Comparison of ENCODE assay signal across 8 cellular contexts in the genomic region with DNA sequence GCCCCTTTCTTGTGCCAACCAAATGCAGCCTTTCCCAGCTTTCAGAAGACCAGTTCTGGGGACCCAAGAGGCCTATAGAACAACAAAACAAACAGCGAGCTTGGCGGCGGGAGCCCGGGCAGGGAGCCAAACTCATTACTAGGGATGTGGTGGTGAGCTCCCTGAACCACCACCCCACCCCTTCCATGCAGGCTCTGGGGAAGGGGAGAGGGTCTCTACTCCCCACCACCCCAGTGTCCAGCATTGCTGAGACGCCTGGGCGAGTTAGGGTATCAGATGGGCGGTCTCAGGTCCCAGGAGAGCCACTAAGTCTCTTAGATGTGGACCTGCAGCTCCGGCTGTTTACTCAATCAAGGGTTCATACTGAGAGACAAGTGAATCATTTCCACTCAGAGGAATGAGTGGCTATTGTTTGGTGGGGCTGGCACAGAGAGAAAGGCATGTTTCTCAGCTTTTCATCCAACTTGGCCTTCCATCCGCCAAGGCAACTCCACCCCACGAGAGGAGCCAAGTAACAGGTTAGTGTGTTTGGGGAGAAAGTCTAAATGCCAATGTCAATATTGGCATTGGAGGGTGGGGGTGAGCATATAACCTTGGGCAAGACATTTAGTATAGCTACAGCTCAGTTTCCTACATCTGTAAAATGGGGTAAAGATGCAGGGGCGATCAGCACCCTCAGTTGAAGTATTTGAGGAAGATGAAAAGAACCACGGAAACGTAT. TPM values are rescaled to one million over a fixed set of nuclear protein-coding genes. Genes with fewer than 3 reads are reported as not detected.
DNase-seq lines count a peak whose midpoint lies in the region; ATAC-seq and TF ChIP-seq lines count a peak whose summit lies in the region.

No MANE protein-coding gene starts in this region.

- no peak for TF ChIP-seq CTCF in tibial nerve (IDR thresholded peaks at IDR 0.05)

- H3K27ac ChIP-seq in tibial nerve = peak overlapping the region in 3 of 4 donors; percentile 24 to 80 (median 55)

- peaks cover 0 to 3% (median 0%) of the 10 kb centered on the region in 3 donors for H3K36me3 ChIP-seq in tibial nerve

- H3K4me1 ChIP-seq in tibial nerve = peaks cover 0 to 67% (median 36%) of the 10 kb centered on the region in 4 donors

- no peaks in the 10 kb centered on the region for H3K9me3 ChIP-seq in tibial nerve

- 38 to 43% methylated on average over 9 to 13 of the region's 13 CpGs for WGBS in tibial nerve, 2 donors

- TF ChIP-seq EP300 in tibial nerve (IDR thresholded peaks at IDR 0.05) = peak in 1 of 2 donors; percentile 26

- no peak overlapping the region for H3K4me3 ChIP-seq in tibial nerve

- no peak for TF ChIP-seq POLR2A in tibial nerve (IDR thresholded peaks at IDR 0.05)

- H3K27me3 ChIP-seq in tibial nerve = no peaks in the 10 kb centered on the region

- DNase-seq in NCI-H1694 (lab: John Stamatoyannopoulos, UW) = peak; percentile 71
- peak in 45 of 58 donors; percentile 22 to 84 (median 51) for DNase-seq in anterior cingulate cortex (lab: John Stamatoyannopoulos, UW)
- DNase-seq in left lobe of liver (ENCODE audit: low spot score) = peak; percentile 58
- peak; percentile 43 to 44 for DNase-seq in tibial nerve (ENCODE audit: low spot score in 2 of 2)
- no peak for DNase-seq in T-helper 1 cell
- no peak for DNase-seq in activated CD8-positive, alpha-beta memory T cell treated with anti-CD3 and anti-CD28 coated beads, Interleukin-2, amount 50 U/mL, for 48 hours
- no peak for DNase-seq in hepatic stellate cell (ENCODE audit: low spot score)

- ATAC-seq in left lobe of liver (peak; percentile 77), HG03571 (IDR thresholded peaks at IDR 0.05; ENCODE audit: unreplicated experiment) (no peak)

RNA-seq across cellular contexts. Expression of a gene that starts 40.9 kb away (rescaled TPM):
- 9.3 TPM for total RNA-seq in left lobe of liver
- 10 to 100 TPM; 17.2 to 29.7 (median 24.6) TPM for total RNA-seq in tibial nerve

Comparison
In these comparisons a context has a peak if more than half of its experiments do, and no peak if none do; other contexts are left out.
1. DNase-seq: peak in NCI-H1694 (single experiment), anterior cingulate cortex (45 of 58), left lobe of liver (single experiment) and tibial nerve (2 of 2); none in T-helper 1 cell (0 of 5), activated CD8-positive, alpha-beta memory T cell treated with anti-CD3 and anti-CD28 coated beads, Interleukin-2, amount 50 U/mL, for 48 hours (single experiment) and hepatic stellate cell (single experiment).